In genomic region chr5:150154618-150155134, GRCh38 we compare ENCODE assay signal across 12 cellular contexts. TPM values are rescaled to one million over a fixed set of nuclear protein-coding genes. Genes with fewer than 3 reads are reported as not detected.
DNase-seq lines count a peak whose midpoint lies in the region; ATAC-seq, FAIRE-seq and TF ChIP-seq lines count a peak whose summit lies in the region.
"Had no signal": no experiment of that assay in that cellular context is flagged by ENCODE, and none has a peak within 500 bp of the region (broad histone marks: within the 10 kb centered on the region; RNA-seq: fewer than 3 reads in every experiment).

No MANE protein-coding gene starts in this region.

- H3K79me2 ChIP-seq in astrocyte (ENCODE audit: insufficient read depth, low read length) = peaks cover 53% of the 10 kb centered on the region

- H3K4me3 Mint-ChIP-seq in T-helper 2 cell treated with Interferon-gamma antibody and Interleukin-4, amounts not matched to agents 5 μg/mL and 100 μg/mL, for 36 hours = peak overlapping the region; percentile 68
- peak overlapping the region; percentile 89 for H3K4me3 Mint-ChIP-seq in astrocyte (ENCODE audit: unreplicated experiment)

- H3K27me3 ChIP-seq in astrocyte (ENCODE audit: insufficient read depth, low read length) = no peaks in the 10 kb centered on the region
- H3K27me3 ChIP-seq in lung (ENCODE audit: control insufficient read depth, insufficient read depth) = no peaks in the 10 kb centered on the region
- no peaks in the 10 kb centered on the region for H3K27me3 ChIP-seq in testis

- no peak for DNase-seq in T-helper 2 cell treated with Interferon-gamma antibody and Interleukin-4, amounts not matched to agents 5 μg/mL and 100 μg/mL, for 36 hours (ENCODE audit: low spot score)
- DNase-seq in T-helper 2 cell = no peak
- no peak for DNase-seq in astrocyte (ENCODE audit: low read depth)
- no peak for DNase-seq in lung (ENCODE audit: low spot score)
- DNase-seq in testis = no peak
- DNase-seq in stimulated activated CD8-positive, alpha-beta memory T cell treated with anti-CD3 and anti-CD28 coated beads, Interleukin-4, amount 100 ng/mL, for 48 hours = no peak
- no peak for DNase-seq in DMS53 treated with DMSO at 0.1 percent for 48 hours (lab: John Stamatoyannopoulos, UW; ENCODE audit: unreplicated experiment)
- DNase-seq: effector CD8-positive, alpha-beta T cell; NCI-H187 treated with DMSO at 0.1 percent for 48 hours had no signal

- 71 to 81% methylated on average over 7 of the region's 7 CpGs for WGBS in lung, 2 donors
- 60 to 67% methylated on average over 5 to 7 of the region's 7 CpGs for WGBS in testis, 2 donors

- no peaks in the 10 kb centered on the region for H3K9me3 Mint-ChIP-seq in T-helper 2 cell treated with Interferon-gamma antibody and Interleukin-4, amounts not matched to agents 5 μg/mL and 100 μg/mL, for 36 hours
- H3K9me3 Mint-ChIP-seq in astrocyte (ENCODE audit: unreplicated experiment) = no peaks in the 10 kb centered on the region

- H3K36me3 ChIP-seq in astrocyte (ENCODE audit: insufficient read depth, low read length) (peaks cover 3% of the 10 kb centered on the region), lung (ENCODE audit: control insufficient read depth in 2 of 2, insufficient read depth in 2 of 2, low read length in 2 of 2) (no peaks in the 10 kb centered on the region), testis (ENCODE audit: low read depth, missing control alignments) (no peaks in the 10 kb centered on the region)

- H3K4me2 ChIP-seq in astrocyte (ENCODE audit: low read length) = peak overlapping the region; percentile 87
- H3K4me2 ChIP-seq: A549 had no signal

- TF ChIP-seq CTCF in astrocyte (IDR thresholded peaks at IDR 0.05; ENCODE audit: insufficient read depth, low read depth, low read length) (no peak), lung (IDR thresholded peaks at IDR 0.05; ENCODE audit: control extremely low read depth, extremely low read depth) (no peak), testis (IDR thresholded peaks at IDR 0.05) (no peak)

- H3K9ac ChIP-seq in astrocyte (ENCODE audit: low read length) = peak overlapping the region; percentile 84

- peaks cover 26% of the 10 kb centered on the region for H4K20me1 ChIP-seq in astrocyte (ENCODE audit: insufficient read depth, low read length)

- H3K36me3 Mint-ChIP-seq in T-helper 2 cell treated with Interferon-gamma antibody and Interleukin-4, amounts not matched to agents 5 μg/mL and 100 μg/mL, for 36 hours (ENCODE audit: low read depth) = no peaks in the 10 kb centered on the region
- H3K36me3 Mint-ChIP-seq in astrocyte (ENCODE audit: low read depth, unreplicated experiment) = peaks cover 3% of the 10 kb centered on the region

- TF ChIP-seq POLR2A in testis (IDR thresholded peaks at IDR 0.05) = no peak

- H3K4me1 ChIP-seq in astrocyte (ENCODE audit: insufficient read depth, low read length) = peaks cover 57% of the 10 kb centered on the region
- peaks cover 0 to 3% of the 10 kb centered on the region in 2 donors for H3K4me1 ChIP-seq in lung (ENCODE audit: control insufficient read depth in 2 of 2, insufficient read depth in 2 of 2, low read length in 2 of 2)
- peaks cover 21% of the 10 kb centered on the region for H3K4me1 ChIP-seq in testis
- H3K4me1 ChIP-seq: A549 had no signal

- H3K9me3 ChIP-seq in astrocyte (ENCODE audit: insufficient read depth, low read depth, low read length) (no peaks in the 10 kb centered on the region), lung (ENCODE audit: control insufficient read depth in 2 of 2, insufficient read depth in 1 of 2, low read length in 1 of 2) (no peaks in the 10 kb centered on the region), testis (no peaks in the 10 kb centered on the region)
- H3K9me3 ChIP-seq: A549 had no signal

- ATAC-seq in lung (ENCODE audit: insufficient read depth, low FRiP score) (no peak), GM21423 (IDR thresholded peaks at IDR 0.05; ENCODE audit: unreplicated experiment) (no peak)

- no peak overlapping the region for H2AFZ ChIP-seq in astrocyte (ENCODE audit: low read depth, low read length)

- H3K27ac ChIP-seq in astrocyte (ENCODE audit: low read depth, low read length) (peak overlapping the region; percentile 71), lung (ENCODE audit: low read depth in 1 of 2, low read length in 1 of 2) (peak overlapping the region in 1 of 2 donors; percentile 50), testis (peak overlapping the region; percentile 81 to 89)

- intact Hi-C loops in testis (cut with DNase I; ENCODE audit: low total_unique reads) = no loop called here

- H3K27ac Mint-ChIP-seq in T-helper 2 cell treated with Interferon-gamma antibody and Interleukin-4, amounts not matched to agents 5 μg/mL and 100 μg/mL, for 36 hours = no peak overlapping the region
- peak overlapping the region; percentile 85 for H3K27ac Mint-ChIP-seq in astrocyte (ENCODE audit: unreplicated experiment)

- peaks cover 11% of the 10 kb centered on the region for H3K4me1 Mint-ChIP-seq in T-helper 2 cell treated with Interferon-gamma antibody and Interleukin-4, amounts not matched to agents 5 μg/mL and 100 μg/mL, for 36 hours (ENCODE audit: low read depth)
- H3K4me1 Mint-ChIP-seq in astrocyte (ENCODE audit: low read depth, unreplicated experiment) = peaks cover 30% of the 10 kb centered on the region

- peaks cover 34% of the 10 kb centered on the region for H3K27me3 Mint-ChIP-seq in T-helper 2 cell treated with Interferon-gamma antibody and Interleukin-4, amounts not matched to agents 5 μg/mL and 100 μg/mL, for 36 hours (ENCODE audit: low read depth)
- no peaks in the 10 kb centered on the region for H3K27me3 Mint-ChIP-seq in astrocyte (ENCODE audit: low read depth, unreplicated experiment)

- H3K4me3 ChIP-seq in astrocyte (ENCODE audit: insufficient read depth, low read depth, low read length) (peak overlapping the region; percentile 68), lung (peak overlapping the region; percentile 23), testis (peak overlapping the region; percentile 49 to 66)
- H3K4me3 ChIP-seq: A549 had no signal

- FAIRE-seq in astrocyte (lab: Jason Lieb, UNC) = no peak
- FAIRE-seq: A549 had no signal

RNA-seq across cellular contexts. Expression of gene PDGFRB, which starts 1.0 kb away (rescaled TPM):
- total RNA-seq in astrocyte = 78.8 and 96.6 TPM in 2 replicates
- 100 to 1,000 TPM; 110 to 215 TPM for total RNA-seq in lung
- 10 to 100 TPM; 33.6 to 46.5 TPM for polyA plus RNA-seq in lung
- total RNA-seq in testis = 10 to 100 TPM; 71.2 to 87.0 TPM
- polyA plus RNA-seq in testis (ENCODE audit: insufficient read depth, low read depth, low replicate concordance) = 61.6 TPM

RNA-seq across cellular contexts. Expression of gene CDX1, which starts 11.9 kb away (rescaled TPM):
- 0.50 TPM in 1 of 2 replicates, not detected in the other for total RNA-seq in astrocyte
- total RNA-seq in lung = under 1 TPM; 0.25 to 0.43 TPM
- polyA plus RNA-seq in lung = under 1 TPM; 0.09 to 0.28 TPM
- 1 to 10 TPM; 3.4 to 5.2 TPM for total RNA-seq in testis
- polyA plus RNA-seq in testis (ENCODE audit: insufficient read depth, low read depth, low replicate concordance) = 3.4 TPM
- total RNA-seq: subcutaneous adipose tissue had no signal
- polyA plus RNA-seq: A549 had no signal

RNA-seq across cellular contexts. Expression of gene SLC6A7, which starts 35.2 kb away (rescaled TPM):
- total RNA-seq in astrocyte (not detected in 2 replicates), lung (under 1 TPM in 1 of 2 donors, not detected in 1; 0.06 TPM), testis (under 1 TPM in 1 of 2 donors, not detected in 1; 0.12 TPM)
- polyA plus RNA-seq in lung (under 1 TPM; 0.02 to 0.03 TPM), testis (ENCODE audit: insufficient read depth, low read depth, low replicate concordance) (not detected)
- polyA plus RNA-seq: A549 had no signal
